25 cellular contexts compared by ENCODE assay signal in genomic region chrX:46597774-46598173, GRCh38. TPM values are rescaled to one million over a fixed set of nuclear protein-coding genes. Genes with fewer than 3 reads are reported as not detected.
A peak's percentile ranks its signal among the peaks of the same experiment; 100 is the strongest.
DNase-seq lines count a peak whose midpoint lies in the region; ATAC-seq and TF ChIP-seq lines count a peak whose summit lies in the region.
"Had no signal": no experiment of that assay in that cellular context is flagged by ENCODE, and none has a peak within 500 bp of the region (broad histone marks: within the 10 kb centered on the region; RNA-seq: fewer than 3 reads in every experiment).

No MANE protein-coding gene starts in this region.

- DNase-seq in heart left ventricle (no peak), Right ventricle myocardium inferior (ENCODE audit: missing footprints) (no peak), endothelial cell (ENCODE audit: low spot score) (no peak), foreskin keratinocyte (no peak), SK-N-DZ (ENCODE audit: low spot score) (no peak)
- DNase-seq in stimulated activated naive B cell treated with anti-CD40 and anti-IgM and Interleukin-4, amounts not matched to agents 10 μg/mL and 1 μg/mL and 100 μg/mL, for 72 hours: no peak
- DNase-seq: ACHN; Caco-2; CD4-positive, alpha-beta memory T cell; DMS 273 treated with DMSO at 0.1 percent for 48 hours; DND-41; GOT3; HCEC 1CT; NCI-H1105; NCI-H146; NCI-H2029; NCI-H2227 treated with DMSO at 0.1 percent for 48 hours; NCI-H510A; NCI-H748 treated with DMSO at 0.1 percent for 48 hours; SJCRH30 had no signal

- peaks cover 9% of the 10 kb centered on the region for H3K4me1 Mint-ChIP-seq in brain
- H3K4me1 Mint-ChIP-seq in endothelial cell (ENCODE audit: unreplicated experiment): peaks cover 47% of the 10 kb centered on the region
- peaks cover 3 to 4% of the 10 kb centered on the region in 2 donors for H3K4me1 Mint-ChIP-seq in stimulated activated naive B cell treated with anti-CD40 and anti-IgM and Interleukin-4, amounts not matched to agents 10 μg/mL and 1 μg/mL and 100 μg/mL, for 72 hours

- ATAC-seq in heart left ventricle (peak in 2 of 4 donors; percentile 5 to 21), Right ventricle myocardium inferior (no peak), GM19452 (IDR thresholded peaks at IDR 0.05; ENCODE audit: unreplicated experiment) (no peak), foreskin keratinocyte (no peak)
- ATAC-seq in stimulated activated naive B cell treated with anti-CD40 and anti-IgM and Interleukin-4, amounts not matched to agents 10 μg/mL and 1 μg/mL and 100 μg/mL, for 72 hours (replicated peaks): no peak

- WGBS in heart left ventricle, 4 donors: 34 to 52% (median 49%) methylated on average over 5 of the region's 5 CpGs

- intact Hi-C loops in heart left ventricle (cut with DNase I): loop anchor here in 1 of 10 donors (5.0 kb wide), 1 partner anchor 35 kb away; no protein-coding TSS in a partner anchor
- intact Hi-C loops in Right ventricle myocardium inferior (cut with DNase I): no loop called here

- H3K9me3 Mint-ChIP-seq in brain (peaks cover 0 to 5% (median 0%) of the 10 kb centered on the region in 5 experiments), endothelial cell (ENCODE audit: unreplicated experiment) (no peaks in the 10 kb centered on the region)
- H3K9me3 Mint-ChIP-seq in stimulated activated naive B cell treated with anti-CD40 and anti-IgM and Interleukin-4, amounts not matched to agents 10 μg/mL and 1 μg/mL and 100 μg/mL, for 72 hours: no peaks in the 10 kb centered on the region
- H3K9me3 Mint-ChIP-seq: CD4-positive, alpha-beta memory T cell had no signal

- H3K36me3 Mint-ChIP-seq in brain (no peaks in the 10 kb centered on the region), endothelial cell (ENCODE audit: low read depth, unreplicated experiment) (peaks cover 3% of the 10 kb centered on the region)
- H3K36me3 Mint-ChIP-seq in stimulated activated naive B cell treated with anti-CD40 and anti-IgM and Interleukin-4, amounts not matched to agents 10 μg/mL and 1 μg/mL and 100 μg/mL, for 72 hours: peaks cover 6 to 18% of the 10 kb centered on the region in 2 donors

- H3K27me3 Mint-ChIP-seq in brain (no peaks in the 10 kb centered on the region), endothelial cell (ENCODE audit: unreplicated experiment) (no peaks in the 10 kb centered on the region)
- peaks cover 0 to 4% of the 10 kb centered on the region in 2 donors for H3K27me3 Mint-ChIP-seq in stimulated activated naive B cell treated with anti-CD40 and anti-IgM and Interleukin-4, amounts not matched to agents 10 μg/mL and 1 μg/mL and 100 μg/mL, for 72 hours
- H3K27me3 Mint-ChIP-seq: CD4-positive, alpha-beta memory T cell had no signal

- no peaks in the 10 kb centered on the region for H3K36me3 ChIP-seq in heart left ventricle
- H3K36me3 ChIP-seq: SJCRH30 had no signal

- no peaks in the 10 kb centered on the region for H3K9me3 ChIP-seq in heart left ventricle
- H3K9me3 ChIP-seq: BLaER1, Caco-2, SJCRH30 had no signal

- no peak overlapping the region for H3K4me3 Mint-ChIP-seq in brain
- no peak overlapping the region for H3K4me3 Mint-ChIP-seq in endothelial cell (ENCODE audit: unreplicated experiment)
- peak overlapping the region in 1 of 2 donors; percentile 32 for H3K4me3 Mint-ChIP-seq in stimulated activated naive B cell treated with anti-CD40 and anti-IgM and Interleukin-4, amounts not matched to agents 10 μg/mL and 1 μg/mL and 100 μg/mL, for 72 hours
- H3K4me3 Mint-ChIP-seq: CD4-positive, alpha-beta memory T cell had no signal

- H3K4me1 ChIP-seq in heart left ventricle (peaks cover 0 to 62% (median 14%) of the 10 kb centered on the region in 12 donors), foreskin keratinocyte (no peaks in the 10 kb centered on the region)
- H3K4me1 ChIP-seq: Caco-2, SJCRH30 had no signal

- H3K27ac ChIP-seq in heart left ventricle (peak overlapping the region in 8 of 12 donors; percentile 20 to 50 (median 34)), foreskin keratinocyte (no peak overlapping the region)
- H3K27ac ChIP-seq: 22Rv1, BLaER1, KMS-11, SJCRH30 had no signal

- TF ChIP-seq CTCF in heart left ventricle (IDR thresholded peaks at IDR 0.05): no peak
- TF ChIP-seq CTCF in brain (conservative IDR thresholded peaks at IDR 0.05): no peak
- no peak for TF ChIP-seq CTCF in endothelial cell (IDR thresholded peaks at IDR 0.05; ENCODE audit: unreplicated experiment)
- TF ChIP-seq CTCF in foreskin keratinocyte (conservative IDR thresholded peaks at IDR 0.05): no peak

- no peak for TF ChIP-seq POLR2A in heart left ventricle (IDR thresholded peaks at IDR 0.05)

- no peaks in the 10 kb centered on the region for H3K27me3 ChIP-seq in heart left ventricle
- no peaks in the 10 kb centered on the region for H3K27me3 ChIP-seq in foreskin keratinocyte
- H3K27me3 ChIP-seq: BLaER1, SJCRH30 had no signal

- H3K4me3 ChIP-seq in heart left ventricle: no peak overlapping the region
- H3K4me3 ChIP-seq: BLaER1, SJCRH30 had no signal

- H3K27ac Mint-ChIP-seq in brain (peak overlapping the region in 3 of 5 experiments; percentile 26 to 51 (median 45)), endothelial cell (ENCODE audit: unreplicated experiment) (peak overlapping the region; percentile 24)
- H3K27ac Mint-ChIP-seq in stimulated activated naive B cell treated with anti-CD40 and anti-IgM and Interleukin-4, amounts not matched to agents 10 μg/mL and 1 μg/mL and 100 μg/mL, for 72 hours: peak overlapping the region; percentile 68
- H3K27ac Mint-ChIP-seq: CD4-positive, alpha-beta memory T cell had no signal

RNA-seq across cellular contexts. Expression of gene CHST7, which starts 24.2 kb away (rescaled TPM):
- total RNA-seq in heart left ventricle (10 to 100 TPM in 5 of 9 donors, 1 to 10 TPM in 4; 5.0 to 41.8 (median 15.0) TPM), Right ventricle myocardium inferior (15.1 TPM), endothelial cell (ENCODE audit: unreplicated experiment) (54.6 TPM), foreskin keratinocyte (1.6 and 1.8 TPM in 2 replicates)
- polyA plus RNA-seq in heart left ventricle (10 to 100 TPM in 1 of 2 donors, 1 to 10 TPM in 1; 3.6 to 31.7 TPM), brain (ENCODE audit: insufficient read depth, low read depth, low replicate concordance) (9.9 TPM), foreskin keratinocyte (1.4 and 1.7 TPM in 2 replicates)
- polyA plus RNA-seq in SK-N-DZ (2014; cell fraction: cytosol; rRNA removed): 3.4 and 3.9 TPM in 2 replicates
- polyA plus RNA-seq in SK-N-DZ (2014; cell fraction: nucleus; rRNA removed): 1.4 and 2.6 TPM in 2 replicates

RNA-seq across cellular contexts. Expression of gene ZNF674, which starts 52.6 kb away (rescaled TPM):
- 1 to 10 TPM in 8 of 9 donors, under 1 TPM in 1; 0.81 to 5.6 (median 3.8) TPM for total RNA-seq in heart left ventricle
- polyA plus RNA-seq in heart left ventricle: 1 to 10 TPM; 1.0 to 2.0 TPM
- total RNA-seq in Right ventricle myocardium inferior: 2.2 TPM
- polyA plus RNA-seq in brain (ENCODE audit: insufficient read depth, low read depth, low replicate concordance): 0.83 TPM
- total RNA-seq in endothelial cell (ENCODE audit: unreplicated experiment): 7.3 TPM
- 3.1 and 3.4 TPM in 2 replicates for total RNA-seq in foreskin keratinocyte
- polyA plus RNA-seq in foreskin keratinocyte: 0.68 and 0.71 TPM in 2 replicates
- polyA plus RNA-seq in SK-N-DZ (2014; cell fraction: cytosol; rRNA removed): 6.2 and 6.6 TPM in 2 replicates
- 2.0 and 8.0 TPM in 2 replicates for polyA plus RNA-seq in SK-N-DZ (2014; cell fraction: nucleus; rRNA removed)
